17 cellular contexts compared by ENCODE assay signal in genomic region chr15:78850926-78851600, GRCh38. TPM values are rescaled to one million over a fixed set of nuclear protein-coding genes. Genes with fewer than 3 reads are reported as not detected.
DNase-seq lines count a peak whose midpoint lies in the region; FAIRE-seq lines count a peak whose summit lies in the region.
"Had no signal": no experiment of that assay in that cellular context is flagged by ENCODE, and none has a peak within 500 bp of the region (broad histone marks: within the 10 kb centered on the region; RNA-seq: fewer than 3 reads in every experiment).

No MANE protein-coding gene starts in this region.

- H3K27me3 ChIP-seq in HUES48 (ENCODE audit: control insufficient read depth, insufficient read depth, low read length) = no peaks in the 10 kb centered on the region
- H3K27me3 ChIP-seq in ectodermal cell (ENCODE audit: control insufficient read depth, insufficient read depth, low read length, poor library complexity, severe bottlenecking) = no peaks in the 10 kb centered on the region
- H3K27me3 ChIP-seq in small intestine (ENCODE audit: control insufficient read depth in 2 of 2, insufficient read depth in 2 of 2, low read length in 2 of 2) = no peaks in the 10 kb centered on the region
- H3K27me3 ChIP-seq: hepatocyte, neutrophil had no signal

- H3K36me3 ChIP-seq in HUES48 (ENCODE audit: control insufficient read depth, insufficient read depth, low read length) (no peaks in the 10 kb centered on the region), ectodermal cell (ENCODE audit: control insufficient read depth, insufficient read depth, low read length) (no peaks in the 10 kb centered on the region), mesodermal cell (ENCODE audit: control insufficient read depth, insufficient read depth, low read length) (no peaks in the 10 kb centered on the region), small intestine (ENCODE audit: control insufficient read depth in 2 of 2, insufficient read depth in 2 of 2, low read length in 2 of 2) (no peaks in the 10 kb centered on the region)
- H3K36me3 ChIP-seq: neutrophil had no signal

- H3K9ac ChIP-seq in HUES48 (ENCODE audit: low read depth, low read length) = no peak overlapping the region

- DNase-seq in dedifferentiated amniotic fluid mesenchymal stem cell (ENCODE audit: extremely low spot score) = no peak
- no peak for DNase-seq in ureter (ENCODE audit: low spot score)
- DNase-seq in small intestine = no peak
- DNase-seq: central memory CD4-positive, alpha-beta T cell; GDM1; HFFc6; Kasumi-1; NCI-H1092; NCI-H526 treated with DMSO at 0.1 percent for 48 hours had no signal

- H3K4me3 ChIP-seq in HUES48 (ENCODE audit: low read depth, low read length) (no peak overlapping the region), ectodermal cell (ENCODE audit: insufficient read depth, low read depth, low read length) (no peak overlapping the region), mesodermal cell (ENCODE audit: extremely low read depth, insufficient read depth, low read length, poor library complexity, severe bottlenecking) (no peak overlapping the region), small intestine (ENCODE audit: low read depth in 1 of 2, low read length in 2 of 2) (no peak overlapping the region)
- H3K4me3 ChIP-seq: GM12878, hepatocyte had no signal

- FAIRE-seq in small intestine (lab: Jason Lieb, UNC) = no peak
- FAIRE-seq: GM12878 had no signal

- peaks cover 6% of the 10 kb centered on the region; the same call in 1 of the 2 replicates for H3K4me1 ChIP-seq in HUES48 (ENCODE audit: control insufficient read depth, insufficient read depth, low read length)
- peaks cover 9% of the 10 kb centered on the region for H3K4me1 ChIP-seq in ectodermal cell (ENCODE audit: control insufficient read depth, insufficient read depth, low read length)
- H3K4me1 ChIP-seq in mesodermal cell (ENCODE audit: control insufficient read depth, insufficient read depth, low read length, poor library complexity, severe bottlenecking) = peaks cover 5% of the 10 kb centered on the region
- no peaks in the 10 kb centered on the region for H3K4me1 ChIP-seq in small intestine (ENCODE audit: control insufficient read depth in 2 of 2, insufficient read depth in 1 of 2, low read depth in 1 of 2, low read length in 1 of 2)

- H3K9me3 ChIP-seq in HUES48 (ENCODE audit: control insufficient read depth, insufficient read depth, low read length) = no peaks in the 10 kb centered on the region
- H3K9me3 ChIP-seq in ectodermal cell (ENCODE audit: control insufficient read depth, low read length) = no peaks in the 10 kb centered on the region
- no peaks in the 10 kb centered on the region for H3K9me3 ChIP-seq in mesodermal cell (ENCODE audit: control insufficient read depth, low read length)
- H3K9me3 ChIP-seq in small intestine (ENCODE audit: control insufficient read depth, low read depth) = no peaks in the 10 kb centered on the region
- H3K9me3 ChIP-seq: neutrophil had no signal

- peak overlapping the region; percentile 46 for H3K27ac ChIP-seq in HUES48 (ENCODE audit: low read depth, low read length)
- peak overlapping the region; percentile 77 for H3K27ac ChIP-seq in ectodermal cell (ENCODE audit: insufficient read depth, low read depth, low read length, poor library complexity, severe bottlenecking)
- H3K27ac ChIP-seq in mesodermal cell (ENCODE audit: low read depth, low read length, severe bottlenecking) = peak overlapping the region; percentile 52
- H3K27ac ChIP-seq in temporal lobe (ENCODE audit: low read depth, low read length) = peak overlapping the region; percentile 89
- no peak overlapping the region for H3K27ac ChIP-seq in small intestine (ENCODE audit: low read depth in 1 of 2, low read length in 1 of 2)
- H3K27ac ChIP-seq: hepatocyte, neutrophil had no signal

- 12 to 15% methylated on average over 6 of the region's 6 CpGs for WGBS in ectodermal cell, 2 experiments
- 25 to 27% methylated on average over 3 to 6 of the region's 6 CpGs for WGBS in mesodermal cell (ENCODE audit: insufficient coverage in 2 of 2), 2 experiments
- WGBS in small intestine, 3 donors = 46 to 67% (median 49%) methylated on average over 6 of the region's 6 CpGs

RNA-seq across cellular contexts. Expression of gene MORF4L1, which starts 21.6 kb away (rescaled TPM):
- 605 TPM for polyA plus RNA-seq in ectodermal cell (2013, experiment 1 of 4)
- polyA plus RNA-seq in ectodermal cell (2013, experiment 2 of 4) = 595 TPM
- polyA plus RNA-seq in ectodermal cell (2013, experiment 3 of 4) = 457 TPM
- polyA plus RNA-seq in ectodermal cell (2013, experiment 4 of 4) = 468 TPM
- polyA plus RNA-seq in mesodermal cell (2013, experiment 1 of 2) = 416 TPM
- 429 TPM for polyA plus RNA-seq in mesodermal cell (2013, experiment 2 of 2)
- total RNA-seq in temporal lobe (738 TPM), ureter (252 TPM)
- polyA plus RNA-seq in small intestine = 100 to 1,000 TPM; 157 to 235 (median 213) TPM

RNA-seq across cellular contexts. Expression of gene ADAMTS7, which starts 39.8 kb away (rescaled TPM):
- 56.3 TPM for polyA plus RNA-seq in ectodermal cell (2013, experiment 1 of 4)
- polyA plus RNA-seq in ectodermal cell (2013, experiment 2 of 4) = 59.3 TPM
- 51.4 TPM for polyA plus RNA-seq in ectodermal cell (2013, experiment 3 of 4)
- polyA plus RNA-seq in ectodermal cell (2013, experiment 4 of 4) = 55.6 TPM
- polyA plus RNA-seq in mesodermal cell (2013, experiment 1 of 2) = 46.3 TPM
- polyA plus RNA-seq in mesodermal cell (2013, experiment 2 of 2) = 33.8 TPM
- 10.6 TPM for total RNA-seq in temporal lobe
- total RNA-seq in ureter = 4.2 TPM
- under 1 TPM in 2 of 3 donors, not detected in 1; 0.27 to 0.84 TPM for polyA plus RNA-seq in small intestine
- total RNA-seq: mononuclear cell had no signal

Comparison
In these comparisons a context has a peak if more than half of its experiments do, and no peak if none do; other contexts are left out.
1. H3K27ac ChIP-seq: peak in HUES48 (single experiment), ectodermal cell (single experiment), mesodermal cell (single experiment) and temporal lobe (single experiment); none in small intestine (0 of 2).